In genomic region chr2:187338679-187339121, GRCh38 we compare ENCODE assay signal across 19 cellular contexts.
DNase-seq lines count a peak whose midpoint lies in the region; ATAC-seq and TF ChIP-seq lines count a peak whose summit lies in the region.
"Had no signal": no experiment of that assay in that cellular context is flagged by ENCODE, and none has a peak within 500 bp of the region (broad histone marks: within the 10 kb centered on the region; RNA-seq: fewer than 3 reads in every experiment).

No MANE protein-coding gene starts in this region.

- no peak overlapping the region for H3K18ac ChIP-seq in mesenchymal stem cell (ENCODE audit: low read depth in 1 of 2, low read length in 2 of 2)

- H2BK12ac ChIP-seq in mesenchymal stem cell (ENCODE audit: low read length in 2 of 2) = peak overlapping the region in 1 of 2 experiments; percentile 42

- H3K9me2 ChIP-seq in OCI-LY7 (ENCODE audit: insufficient read depth, low read length) = no peaks in the 10 kb centered on the region

- no peak overlapping the region for H3K4me2 ChIP-seq in mesenchymal stem cell (ENCODE audit: low read length, poor library complexity, severe bottlenecking)
- no peak overlapping the region for H3K4me2 ChIP-seq in OCI-LY7 (ENCODE audit: low read length)

- ATAC-seq in natural killer cell treated with Interleukin-12 subunit alpha and Interleukin-12 subunit beta and Interleukin-15 and Interleukin-18, amount 100 ng/mL, for 72 hours = peak; percentile 33 to 45
- ATAC-seq in natural killer cell (no peak), foreskin keratinocyte (peak; percentile 28), aorta (ENCODE audit: low FRiP score) (peak; percentile 46)
- ATAC-seq: activated naive CD8-positive, alpha-beta T cell treated with anti-CD3 and anti-CD28 coated beads, Interleukin-2, amount 50 U/mL, for 24 hours; T-cell had no signal

- CTCF ChIA-PET in OCI-LY7 (lab: Charles Lee; ENCODE audit: unreplicated experiment) = no interaction called here

- H3K4me3 ChIP-seq in mesenchymal stem cell (ENCODE audit: insufficient read depth in 1 of 2, low read depth in 1 of 2, low read length in 2 of 2) = no peak overlapping the region
- no peak overlapping the region for H3K4me3 ChIP-seq in aorta (ENCODE audit: low read length in 2 of 2)
- H3K4me3 ChIP-seq in OCI-LY7 (ENCODE audit: low read depth, low read length, poor library complexity, severe bottlenecking) = no peak overlapping the region
- H3K4me3 ChIP-seq: uterus had no signal

- no peak overlapping the region for H3K23ac ChIP-seq in mesenchymal stem cell (ENCODE audit: low read length in 2 of 2)

- no peak overlapping the region for H2BK5ac ChIP-seq in mesenchymal stem cell (ENCODE audit: low read depth, low read length, poor library complexity, severe bottlenecking)

- no peak overlapping the region for H2BK120ac ChIP-seq in mesenchymal stem cell (ENCODE audit: low read depth, low read length)

- H3K27me3 ChIP-seq in foreskin keratinocyte = no peaks in the 10 kb centered on the region
- no peaks in the 10 kb centered on the region for H3K27me3 ChIP-seq in mesenchymal stem cell (ENCODE audit: control insufficient read depth in 1 of 2, insufficient read depth in 1 of 2, low read length in 2 of 2)
- H3K27me3 ChIP-seq in aorta (ENCODE audit: control insufficient read depth in 1 of 2, insufficient read depth in 2 of 2, low read length in 1 of 2) = no peaks in the 10 kb centered on the region
- H3K27me3 ChIP-seq: uterus had no signal

- no peak for TF ChIP-seq CTCF in natural killer cell (IDR thresholded peaks at IDR 0.05)
- TF ChIP-seq CTCF in foreskin keratinocyte (conservative IDR thresholded peaks at IDR 0.05) = no peak
- TF ChIP-seq CTCF in OCI-LY7 (conservative IDR thresholded peaks at IDR 0.05; ENCODE audit: low read length) = no peak

- H3K27me3 Mint-ChIP-seq in natural killer cell treated with Interleukin-12 subunit alpha and Interleukin-12 subunit beta and Interleukin-15 and Interleukin-18, amount 100 ng/mL, for 72 hours = no peaks in the 10 kb centered on the region
- no peaks in the 10 kb centered on the region for H3K27me3 Mint-ChIP-seq in natural killer cell (ENCODE audit: low read depth in 2 of 2)
- H3K27me3 Mint-ChIP-seq: activated CD4-positive, alpha-beta T cell treated with anti-CD3 and anti-CD28 coated beads, Interleukin-2, amount 10 ng/mL, durations not matched to agents 24 days and 14 days; activated naive CD8-positive, alpha-beta T cell treated with anti-CD3 and anti-CD28 coated beads, Interleukin-2, amount 50 U/mL, for 24 hours; dendritic cell treated with granulocyte-macrophage colony-stimulating factor and Interleukin-4, amounts not matched to agents 40 ng/mL and 50 ng/mL, for 4 days; T-cell had no signal

- intact Hi-C loops in natural killer cell (cut with micrococcal nuclease) = no loop called here
- intact Hi-C loops in aorta (cut with DNase I) = no loop called here
- intact Hi-C loops in OCI-LY7 (cut with micrococcal nuclease; ENCODE audit: unreplicated experiment) = no loop called here

- no peak overlapping the region for H2AFZ ChIP-seq in mesenchymal stem cell (ENCODE audit: low read depth, low read length)
- no peak overlapping the region for H2AFZ ChIP-seq in OCI-LY7 (ENCODE audit: low read length)
- H2AFZ ChIP-seq: parathyroid adenoma had no signal

- H2AK5ac ChIP-seq in mesenchymal stem cell (ENCODE audit: low read length, severe bottlenecking) = no peak overlapping the region

- H4K20me1 ChIP-seq in OCI-LY7 (ENCODE audit: insufficient read depth, low read length) = no peaks in the 10 kb centered on the region

- no peak overlapping the region for H3K4ac ChIP-seq in mesenchymal stem cell (ENCODE audit: low read depth in 1 of 2, low read length in 2 of 2)

- no peak overlapping the region for H3K4me3 Mint-ChIP-seq in natural killer cell treated with Interleukin-12 subunit alpha and Interleukin-12 subunit beta and Interleukin-15 and Interleukin-18, amount 100 ng/mL, for 72 hours
- no peak overlapping the region for H3K4me3 Mint-ChIP-seq in natural killer cell
- H3K4me3 Mint-ChIP-seq: activated CD4-positive, alpha-beta T cell treated with anti-CD3 and anti-CD28 coated beads, Interleukin-2, amount 10 ng/mL, durations not matched to agents 24 days and 14 days; activated naive CD8-positive, alpha-beta T cell treated with anti-CD3 and anti-CD28 coated beads, Interleukin-2, amount 50 U/mL, for 24 hours; dendritic cell treated with granulocyte-macrophage colony-stimulating factor and Interleukin-4, amounts not matched to agents 40 ng/mL and 50 ng/mL, for 4 days; T-cell had no signal

- H3K79me1 ChIP-seq in mesenchymal stem cell (replicated peaks; ENCODE audit: low read length, poor library complexity, severe bottlenecking) = no peaks in the 10 kb centered on the region

- DNase-seq in natural killer cell treated with Interleukin-12 subunit alpha and Interleukin-12 subunit beta and Interleukin-15 and Interleukin-18, amount 100 ng/mL, for 72 hours (ENCODE audit: low spot score) = no peak
- DNase-seq in natural killer cell = no peak
- no peak for DNase-seq in foreskin keratinocyte
- DNase-seq in mesenchymal stem cell = no peak
- DNase-seq in aorta = peak in 1 of 2 donors; percentile 71
- DNase-seq in OCI-LY7 (ENCODE audit: low spot score) = no peak
- no peak for DNase-seq in NCI-H345 treated with DMSO at 0.1 percent for 48 hours (lab: John Stamatoyannopoulos, UW; ENCODE audit: unreplicated experiment)
- no peak for DNase-seq in GM19240 (ENCODE audit: insufficient read length, low spot score)
- DNase-seq: activated CD4-positive, alpha-beta T cell treated with anti-CD3 and anti-CD28 coated beads, Interleukin-2, amount 10 ng/mL, durations not matched to agents 24 days and 14 days; activated naive CD8-positive, alpha-beta T cell treated with anti-CD3 and anti-CD28 coated beads, Interleukin-2, amount 50 U/mL, for 24 hours; foreskin fibroblast; NCI-H1048; NCI-H1930; stimulated activated CD4-positive, alpha-beta T cell treated with anti-CD3 and anti-CD28 coated beads, Interleukin-4, amount 100 ng/mL, for 1 hour; T-cell had no signal

- H3K9me3 ChIP-seq in mesenchymal stem cell (ENCODE audit: control insufficient read depth, low read length) (no peaks in the 10 kb centered on the region), aorta (ENCODE audit: control insufficient read depth, low read length) (no peaks in the 10 kb centered on the region), OCI-LY7 (ENCODE audit: low read length) (no peaks in the 10 kb centered on the region)
- H3K9me3 ChIP-seq: uterus had no signal

- no peaks in the 10 kb centered on the region for H3K36me3 ChIP-seq in mesenchymal stem cell (ENCODE audit: control insufficient read depth in 1 of 2, insufficient read depth in 2 of 2, low read depth in 1 of 2, low read length in 2 of 2)
- H3K36me3 ChIP-seq in aorta (ENCODE audit: control insufficient read depth in 1 of 2, insufficient read depth in 2 of 2, low read length in 1 of 2) = no peaks in the 10 kb centered on the region
- no peaks in the 10 kb centered on the region for H3K36me3 ChIP-seq in OCI-LY7 (ENCODE audit: insufficient read depth, low read length)
- H3K36me3 ChIP-seq: uterus had no signal

- WGBS in mesenchymal stem cell = 87% methylated on average over 6 of the region's 6 CpGs
- WGBS in aorta, 2 donors = 7 to 12% methylated on average over 6 of the region's 6 CpGs

- H3K36me3 Mint-ChIP-seq in natural killer cell treated with Interleukin-12 subunit alpha and Interleukin-12 subunit beta and Interleukin-15 and Interleukin-18, amount 100 ng/mL, for 72 hours = no peaks in the 10 kb centered on the region
- no peaks in the 10 kb centered on the region for H3K36me3 Mint-ChIP-seq in natural killer cell
- H3K36me3 Mint-ChIP-seq: T-cell had no signal

- H3K27ac ChIP-seq in foreskin keratinocyte (no peak overlapping the region), mesenchymal stem cell (ENCODE audit: low read length, poor library complexity, severe bottlenecking) (no peak overlapping the region), aorta (ENCODE audit: low read depth in 1 of 2, low read length in 2 of 2) (no peak overlapping the region), OCI-LY7 (ENCODE audit: low read depth, low read length, poor library complexity, severe bottlenecking) (no peak overlapping the region)
- H3K27ac ChIP-seq: epithelial cell of prostate, parathyroid adenoma, uterus had no signal

- H3K27ac Mint-ChIP-seq in natural killer cell treated with Interleukin-12 subunit alpha and Interleukin-12 subunit beta and Interleukin-15 and Interleukin-18, amount 100 ng/mL, for 72 hours = no peak overlapping the region
- no peak overlapping the region for H3K27ac Mint-ChIP-seq in natural killer cell
- H3K27ac Mint-ChIP-seq: activated CD4-positive, alpha-beta T cell treated with anti-CD3 and anti-CD28 coated beads, Interleukin-2, amount 10 ng/mL, durations not matched to agents 24 days and 14 days; activated naive CD8-positive, alpha-beta T cell treated with anti-CD3 and anti-CD28 coated beads, Interleukin-2, amount 50 U/mL, for 24 hours; dendritic cell treated with granulocyte-macrophage colony-stimulating factor and Interleukin-4, amounts not matched to agents 40 ng/mL and 50 ng/mL, for 4 days; T-cell had no signal

- H3K14ac ChIP-seq in mesenchymal stem cell (ENCODE audit: low read length in 2 of 2) = peak overlapping the region in 1 of 2 experiments; percentile 2

- no peaks in the 10 kb centered on the region for H3K9me3 Mint-ChIP-seq in natural killer cell treated with Interleukin-12 subunit alpha and Interleukin-12 subunit beta and Interleukin-15 and Interleukin-18, amount 100 ng/mL, for 72 hours
- H3K9me3 Mint-ChIP-seq in natural killer cell = peaks cover 3 to 4% of the 10 kb centered on the region in 2 donors
- H3K9me3 Mint-ChIP-seq: activated CD4-positive, alpha-beta T cell treated with anti-CD3 and anti-CD28 coated beads, Interleukin-2, amount 10 ng/mL, durations not matched to agents 24 days and 14 days; activated naive CD8-positive, alpha-beta T cell treated with anti-CD3 and anti-CD28 coated beads, Interleukin-2, amount 50 U/mL, for 24 hours; T-cell had no signal

- H3K9ac ChIP-seq in mesenchymal stem cell (ENCODE audit: low read length) = no peak overlapping the region
- H3K9ac ChIP-seq: parathyroid adenoma had no signal

- H3K4me1 Mint-ChIP-seq in natural killer cell treated with Interleukin-12 subunit alpha and Interleukin-12 subunit beta and Interleukin-15 and Interleukin-18, amount 100 ng/mL, for 72 hours (ENCODE audit: low read depth in 2 of 2) = no peaks in the 10 kb centered on the region
- no peaks in the 10 kb centered on the region for H3K4me1 Mint-ChIP-seq in natural killer cell
- H3K4me1 Mint-ChIP-seq: activated CD4-positive, alpha-beta T cell treated with anti-CD3 and anti-CD28 coated beads, Interleukin-2, amount 10 ng/mL, durations not matched to agents 24 days and 14 days; activated naive CD8-positive, alpha-beta T cell treated with anti-CD3 and anti-CD28 coated beads, Interleukin-2, amount 50 U/mL, for 24 hours; T-cell had no signal

- POLR2A ChIA-PET in OCI-LY7 (lab: Charles Lee) = interaction anchor here (1.2 kb wide), 1 partner anchor 15 kb away, joined by 3 read pairs; no protein-coding TSS in a partner anchor

- no peak overlapping the region for H4K91ac ChIP-seq in mesenchymal stem cell (ENCODE audit: low read length)

- H4K8ac ChIP-seq in mesenchymal stem cell (ENCODE audit: low read length) = peak overlapping the region; percentile 7

- BruUV-seq in OCI-LY7 (replicated peaks; lab: Mats Ljungman, UMichigan) = no TSS peak

- no peaks in the 10 kb centered on the region for H3K4me1 ChIP-seq in foreskin keratinocyte
- peaks cover 5% of the 10 kb centered on the region for H3K4me1 ChIP-seq in mesenchymal stem cell (ENCODE audit: control insufficient read depth, insufficient read depth, low read depth, low read length)
- H3K4me1 ChIP-seq in aorta (ENCODE audit: control insufficient read depth in 1 of 2, insufficient read depth in 2 of 2, low read length in 2 of 2) = no peaks in the 10 kb centered on the region
- no peaks in the 10 kb centered on the region for H3K4me1 ChIP-seq in OCI-LY7 (ENCODE audit: insufficient read depth, low read length, poor library complexity, severe bottlenecking)
- H3K4me1 ChIP-seq: parathyroid adenoma, uterus had no signal

- no peak overlapping the region for H2BK15ac ChIP-seq in mesenchymal stem cell (ENCODE audit: low read depth, poor library complexity, severe bottlenecking)

- H3K79me2 ChIP-seq in OCI-LY7 (ENCODE audit: insufficient read depth, low read depth, low read length) = no peaks in the 10 kb centered on the region
- H3K79me2 ChIP-seq: parathyroid adenoma had no signal

Comparison
In these comparisons a context has a peak if more than half of its experiments do, and no peak if none do; other contexts are left out.
1. ATAC-seq: peak in natural killer cell treated with Interleukin-12 subunit alpha and Interleukin-12 subunit beta and Interleukin-15 and Interleukin-18, amount 100 ng/mL, for 72 hours (2 of 2), foreskin keratinocyte (single experiment) and aorta (single experiment); none in natural killer cell (0 of 3).